Comparison of ENCODE assay signal across 15 cellular contexts in the genomic region with DNA sequence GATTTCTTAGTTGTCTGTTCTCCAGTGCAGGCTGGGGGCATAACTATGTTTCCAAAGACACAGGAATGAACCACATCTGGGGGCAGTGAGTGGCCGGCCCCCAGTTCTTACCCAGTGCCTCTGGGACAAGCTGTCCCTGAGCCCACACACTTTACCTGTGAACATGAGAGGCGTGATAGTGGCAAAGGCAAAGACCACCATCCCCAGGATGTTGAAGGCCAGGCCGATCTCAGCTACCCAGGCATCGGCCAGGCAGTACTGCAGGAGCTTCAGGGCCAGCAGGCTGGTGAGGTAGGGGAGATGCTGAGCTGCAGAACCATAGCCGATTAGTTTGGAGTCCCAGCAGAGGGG. TPM values are rescaled to one million over a fixed set of nuclear protein-coding genes. Genes with fewer than 3 reads are reported as not detected.
DNase-seq lines count a peak whose midpoint lies in the region; ATAC-seq and TF ChIP-seq lines count a peak whose summit lies in the region.
"Had no signal": no experiment of that assay in that cellular context is flagged by ENCODE, and none has a peak within 500 bp of the region (broad histone marks: within the 10 kb centered on the region; RNA-seq: fewer than 3 reads in every experiment).

No MANE protein-coding gene starts in this region.

- H3K9me3 ChIP-seq in endodermal cell (ENCODE audit: control insufficient read depth, low read length) (no peaks in the 10 kb centered on the region), parathyroid adenoma (ENCODE audit: control insufficient read depth, low read length) (no peaks in the 10 kb centered on the region)
- H3K9me3 ChIP-seq: Peyer's patch, transverse colon had no signal

- H3K27me3 Mint-ChIP-seq in Calu3 (ENCODE audit: unreplicated experiment): peaks cover 14% of the 10 kb centered on the region
- peaks cover 2% of the 10 kb centered on the region for H3K27me3 Mint-ChIP-seq in activated CD4-positive, alpha-beta memory T cell treated with anti-CD3 and anti-CD28 coated beads for 36 hours
- peaks cover 9% of the 10 kb centered on the region for H3K27me3 Mint-ChIP-seq in endodermal cell (ENCODE audit: insufficient read depth)

- H3K4me1 ChIP-seq in endodermal cell (ENCODE audit: control insufficient read depth, insufficient read depth, low read length) (peaks cover 15% of the 10 kb centered on the region), parathyroid adenoma (peaks cover 13% of the 10 kb centered on the region)

- BruUV-seq in Calu3 (replicated peaks; lab: Mats Ljungman, UMichigan): TSS peak; percentile 28

- intact Hi-C loops in Calu3 (cut with micrococcal nuclease; ENCODE audit: unreplicated experiment): no loop called here
- intact Hi-C loops in activated CD4-positive, alpha-beta memory T cell treated with anti-CD3 and anti-CD28 coated beads for 36 hours (cut with micrococcal nuclease): no loop called here

- H3K27me3 ChIP-seq in endodermal cell (ENCODE audit: control insufficient read depth, insufficient read depth, low read length, poor library complexity, severe bottlenecking) (no peaks in the 10 kb centered on the region), parathyroid adenoma (ENCODE audit: control insufficient read depth, insufficient read depth, low read length) (no peaks in the 10 kb centered on the region)
- H3K27me3 ChIP-seq: Peyer's patch, transverse colon had no signal

- no peaks in the 10 kb centered on the region for H3K79me2 ChIP-seq in parathyroid adenoma

- in situ Hi-C loops in GM13976 (cut with MboI; ENCODE audit: low sequenced_read_pairs, unreplicated experiment): no loop called here

- H3K9ac ChIP-seq in endodermal cell (ENCODE audit: extremely low read depth, low read length, poor library complexity, severe bottlenecking): no peak overlapping the region
- H3K9ac ChIP-seq in parathyroid adenoma: no peak overlapping the region

- H3K27ac Mint-ChIP-seq in Calu3 (ENCODE audit: unreplicated experiment): no peak overlapping the region
- no peak overlapping the region for H3K27ac Mint-ChIP-seq in activated CD4-positive, alpha-beta memory T cell treated with anti-CD3 and anti-CD28 coated beads for 36 hours
- no peak overlapping the region for H3K27ac Mint-ChIP-seq in endodermal cell

- 89 to 96% methylated on average over 5 of the region's 5 CpGs for WGBS in endodermal cell (ENCODE audit: insufficient coverage in 1 of 2, insufficient read length in 1 of 2), 2 experiments

- H3K36me3 ChIP-seq in endodermal cell (ENCODE audit: control insufficient read depth, insufficient read depth, low read length) (no peaks in the 10 kb centered on the region), parathyroid adenoma (ENCODE audit: control insufficient read depth, insufficient read depth, low read length) (no peaks in the 10 kb centered on the region)
- H3K36me3 ChIP-seq: Peyer's patch, transverse colon had no signal

- POLR2A ChIA-PET in activated CD4-positive, alpha-beta memory T cell treated with anti-CD3 and anti-CD28 coated beads for 36 hours (lab: Charles Lee): no interaction called here

- H3K4me1 Mint-ChIP-seq in Calu3 (ENCODE audit: low read depth, unreplicated experiment): no peaks in the 10 kb centered on the region
- H3K4me1 Mint-ChIP-seq in activated CD4-positive, alpha-beta memory T cell treated with anti-CD3 and anti-CD28 coated beads for 36 hours (ENCODE audit: low read depth): peaks cover 13% of the 10 kb centered on the region
- peaks cover 48% of the 10 kb centered on the region for H3K4me1 Mint-ChIP-seq in endodermal cell

- CTCF ChIA-PET in Calu3 (lab: Charles Lee): interaction anchor here (1.9 kb wide), 1 partner anchor 12 kb away, joined by 8 read pairs; no protein-coding TSS in a partner anchor
- CTCF ChIA-PET in activated CD4-positive, alpha-beta memory T cell treated with anti-CD3 and anti-CD28 coated beads for 36 hours (lab: Charles Lee): interaction anchor here (0.9 to 5.3 kb wide), 5 partner anchors 10 to 154 kb away, joined by 3 to 26 read pairs (median 3); no protein-coding TSS in a partner anchor

- ATAC-seq in HG03342 (IDR thresholded peaks at IDR 0.05; ENCODE audit: unreplicated experiment) (no peak), HG02973 (IDR thresholded peaks at IDR 0.05; ENCODE audit: unreplicated experiment) (no peak)
- ATAC-seq: esophagus mucosa had no signal

- no peak overlapping the region for H3K27ac ChIP-seq in endodermal cell (ENCODE audit: low read depth, low read length)
- H3K27ac ChIP-seq in parathyroid adenoma: no peak overlapping the region

- peaks cover 15% of the 10 kb centered on the region for H3K36me3 Mint-ChIP-seq in Calu3 (ENCODE audit: insufficient read depth, unreplicated experiment)
- H3K36me3 Mint-ChIP-seq in activated CD4-positive, alpha-beta memory T cell treated with anti-CD3 and anti-CD28 coated beads for 36 hours: no peaks in the 10 kb centered on the region
- no peaks in the 10 kb centered on the region for H3K36me3 Mint-ChIP-seq in endodermal cell (ENCODE audit: low read depth)

- no peak for TF ChIP-seq CTCF in Calu3 (IDR thresholded peaks at IDR 0.05; ENCODE audit: unreplicated experiment)
- TF ChIP-seq CTCF in endodermal cell (conservative IDR thresholded peaks at IDR 0.05): no peak
- no peak for TF ChIP-seq CTCF in parathyroid adenoma (IDR thresholded peaks at IDR 0.05)
- TF ChIP-seq CTCF in GM13976 (IDR thresholded peaks at IDR 0.05; ENCODE audit: borderline replicate concordance, control extremely low read depth, extremely low read depth, insufficient read depth, missing control alignments): no peak

- H2AFZ ChIP-seq in parathyroid adenoma: no peak overlapping the region

- DNase-seq in Calu3 (no peak), endodermal cell (no peak), SIG-M5 (lab: John Stamatoyannopoulos, UW) (no peak), GM13976 (ENCODE audit: low spot score) (no peak)
- no peak for DNase-seq in activated CD4-positive, alpha-beta memory T cell treated with anti-CD3 and anti-CD28 coated beads for 36 hours
- DNase-seq: DMS153, T-helper 9 cell, transverse colon had no signal

- no peak overlapping the region for H3K4me3 ChIP-seq in endodermal cell (ENCODE audit: low read length)
- H3K4me3 ChIP-seq in parathyroid adenoma (ENCODE audit: low read depth, low read length): no peak overlapping the region

- peak overlapping the region; percentile 85 for H3K4me2 ChIP-seq in parathyroid adenoma (ENCODE audit: low read length)

- no peak overlapping the region for H3K4me3 Mint-ChIP-seq in Calu3 (ENCODE audit: low read depth, unreplicated experiment)
- peak overlapping the region; percentile 27 for H3K4me3 Mint-ChIP-seq in activated CD4-positive, alpha-beta memory T cell treated with anti-CD3 and anti-CD28 coated beads for 36 hours
- H3K4me3 Mint-ChIP-seq in endodermal cell: peak overlapping the region; percentile 63

- H3K9me3 Mint-ChIP-seq in Calu3 (ENCODE audit: low read depth, unreplicated experiment) (no peaks in the 10 kb centered on the region), endodermal cell (no peaks in the 10 kb centered on the region)
- H3K9me3 Mint-ChIP-seq in activated CD4-positive, alpha-beta memory T cell treated with anti-CD3 and anti-CD28 coated beads for 36 hours: no peaks in the 10 kb centered on the region

RNA-seq across cellular contexts. Expression of a gene that starts 1.6 kb away (rescaled TPM):
- total RNA-seq in Calu3 (2022): 13.3 and 17.0 TPM in 2 replicates
- 1 to 10 TPM; 2.3 to 2.9 TPM for total RNA-seq in activated CD4-positive, alpha-beta memory T cell treated with anti-CD3 and anti-CD28 coated beads for 36 hours
- total RNA-seq in endodermal cell: 10 to 100 TPM in 1 of 2 donors, 1 to 10 TPM in 1; 6.9 to 10.9 TPM
- polyA plus RNA-seq in endodermal cell (2013, experiment 1 of 2): 4.0 TPM
- polyA plus RNA-seq in endodermal cell (2013, experiment 2 of 2): 5.7 TPM

RNA-seq across cellular contexts. Expression of a gene that starts 32.9 kb away (rescaled TPM):
- total RNA-seq in Calu3 (2022) (7.1 and 8.1 TPM in 2 replicates), endodermal cell (1 to 10 TPM; 1.3 to 2.0 TPM)
- 10 to 100 TPM; 16.5 to 18.3 TPM for total RNA-seq in activated CD4-positive, alpha-beta memory T cell treated with anti-CD3 and anti-CD28 coated beads for 36 hours
- polyA plus RNA-seq in endodermal cell (2013, experiment 1 of 2): 11.5 TPM
- 11.0 TPM for polyA plus RNA-seq in endodermal cell (2013, experiment 2 of 2)

RNA-seq across cellular contexts. Expression of a gene that starts 34.3 kb away (rescaled TPM):
- total RNA-seq in Calu3 (2022): 0.22 TPM in 1 of 2 replicates, not detected in the other
- total RNA-seq in activated CD4-positive, alpha-beta memory T cell treated with anti-CD3 and anti-CD28 coated beads for 36 hours: not detected
- total RNA-seq in endodermal cell: 1 to 10 TPM; 2.5 to 6.7 TPM
- 5.6 TPM for polyA plus RNA-seq in endodermal cell (2013, experiment 1 of 2)
- polyA plus RNA-seq in endodermal cell (2013, experiment 2 of 2): 4.4 TPM
- total RNA-seq: renal cortical epithelial cell, transverse colon had no signal

RNA-seq across cellular contexts. Expression of a gene that starts 39.4 kb away (rescaled TPM):
- total RNA-seq in Calu3 (2022): not detected in 2 replicates
- not detected for total RNA-seq in activated CD4-positive, alpha-beta memory T cell treated with anti-CD3 and anti-CD28 coated beads for 36 hours
- not detected for total RNA-seq in endodermal cell
- not detected for polyA plus RNA-seq in endodermal cell (2013, experiment 1 of 2)
- not detected for polyA plus RNA-seq in endodermal cell (2013, experiment 2 of 2)
- total RNA-seq: bronchial epithelial cell, esophagus mucosa, Peyer's patch, renal cortical epithelial cell, transverse colon had no signal

RNA-seq across cellular contexts. Expression of a gene that starts 47.1 kb away (rescaled TPM):
- total RNA-seq in Calu3 (2022) (82.7 and 85.9 TPM in 2 replicates), endodermal cell (10 to 100 TPM; 69.0 to 72.1 TPM)
- 10 to 100 TPM; 73.8 to 76.4 TPM for total RNA-seq in activated CD4-positive, alpha-beta memory T cell treated with anti-CD3 and anti-CD28 coated beads for 36 hours
- 56.7 TPM for polyA plus RNA-seq in endodermal cell (2013, experiment 1 of 2)
- 51.2 TPM for polyA plus RNA-seq in endodermal cell (2013, experiment 2 of 2)
